1 cellular context compared by ENCODE assay signal in genomic region chr9:3736186-3736585, GRCh38.
TF ChIP-seq lines count a peak whose summit lies in the region.

No MANE protein-coding gene starts in this region.

TF ChIP-seq in IMR-90, 13 proteins besides CTCF, POLR2A, EP300 and RAD21:
- no peak for TF ChIP-seq BHLHE40 (IDR thresholded peaks at IDR 0.05; ENCODE audit: low read depth, low read length)
- TF ChIP-seq FOS (IDR thresholded peaks at IDR 0.05; ENCODE audit: low read depth, low read length): no peak
- no peak for TF ChIP-seq NFE2L2 (IDR thresholded peaks at IDR 0.05; ENCODE audit: low read depth, low read length)
- TF ChIP-seq ELK1 (IDR thresholded peaks at IDR 0.05; ENCODE audit: borderline replicate concordance, low read depth, low read length): no peak
- TF ChIP-seq CEBPB (IDR thresholded peaks at IDR 0.05; ENCODE audit: low read depth, low read length): 0 out of 2 replicates have a peak, but pooled peaks have one; percentile 4
- no peak for TF ChIP-seq SMC3 (IDR thresholded peaks at IDR 0.05; ENCODE audit: low read depth, low read length)
